In the genomic region with DNA sequence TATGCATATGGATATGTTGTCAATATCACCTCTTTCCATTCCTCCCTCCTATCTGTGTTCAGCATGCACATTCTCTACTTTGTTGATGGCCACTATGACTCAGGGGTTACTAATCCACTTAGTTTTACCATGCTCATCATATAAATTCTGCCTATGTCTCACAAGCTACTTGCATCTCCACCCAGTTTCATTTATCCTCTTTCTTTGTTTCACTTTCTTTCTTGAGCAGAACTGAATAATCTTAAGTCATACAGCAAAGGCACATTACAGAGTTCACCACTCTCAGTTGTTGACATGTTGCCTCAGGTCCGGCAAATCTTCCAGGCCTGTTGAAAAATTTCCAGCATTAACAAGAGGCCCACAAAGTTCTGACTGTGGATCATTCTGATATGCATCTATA, we compare ENCODE assay signal across 8 cellular contexts.
DNase-seq lines count a peak whose midpoint lies in the region; ATAC-seq and TF ChIP-seq lines count a peak whose summit lies in the region.

No MANE protein-coding gene starts in this region.

- ATAC-seq in GM18511 (IDR thresholded peaks at IDR 0.05; ENCODE audit: unreplicated experiment) (peak; percentile 86), HG02884 (IDR thresholded peaks at IDR 0.05; ENCODE audit: unreplicated experiment) (peak; percentile 90), body of pancreas (no peak)

- BruUV-seq in A673 (replicated peaks; lab: Mats Ljungman, UMichigan) (no TSS peak), PC-9 (replicated peaks; lab: Mats Ljungman, UMichigan) (no TSS peak)

- H3K9me3 ChIP-seq in A673 (ENCODE audit: low read depth, low read length, poor library complexity, severe bottlenecking) = no peaks in the 10 kb centered on the region
- H3K9me3 ChIP-seq in PC-9 (ENCODE audit: insufficient read depth, low read depth) = no peaks in the 10 kb centered on the region
- no peaks in the 10 kb centered on the region for H3K9me3 ChIP-seq in effector memory CD4-positive, alpha-beta T cell (ENCODE audit: control insufficient read depth, low read length)
- no peaks in the 10 kb centered on the region for H3K9me3 ChIP-seq in Karpas-422 (ENCODE audit: low read length)
- no peaks in the 10 kb centered on the region for H3K9me3 ChIP-seq in body of pancreas

- peak; percentile 63 for DNase-seq in A673 (ENCODE audit: low spot score)
- DNase-seq in PC-9 = peak in 1 of 2 experiments; percentile 70
- no peak for DNase-seq in effector memory CD4-positive, alpha-beta T cell
- peak; percentile 15 for DNase-seq in pulmonary artery endothelial cell (ENCODE audit: low read depth, low spot score)
- DNase-seq in Karpas-422 = no peak
- DNase-seq in body of pancreas = no peak

- POLR2A ChIA-PET in A673 (lab: Charles Lee; ENCODE audit: low non-redundant PET) (no interaction called here), PC-9 (lab: Charles Lee; ENCODE audit: unreplicated experiment) (interaction anchor here (0.7 kb wide), 2 partner anchors 605 to 1016 kb away, joined by 4 read pairs; no protein-coding TSS in a partner anchor)

- no peak overlapping the region for H2AFZ ChIP-seq in PC-9
- H2AFZ ChIP-seq in Karpas-422 (ENCODE audit: low read length) = no peak overlapping the region

- TF ChIP-seq CTCF in A673 (conservative IDR thresholded peaks at IDR 0.05; ENCODE audit: low read depth, low read length) (no peak), PC-9 (conservative IDR thresholded peaks at IDR 0.05) (no peak), body of pancreas (IDR thresholded peaks at IDR 0.05) (no peak)

- no peaks in the 10 kb centered on the region for H3K36me3 ChIP-seq in A673 (ENCODE audit: insufficient read depth, low read length, poor library complexity, severe bottlenecking)
- H3K36me3 ChIP-seq in PC-9 (ENCODE audit: low read depth) = no peaks in the 10 kb centered on the region
- H3K36me3 ChIP-seq in effector memory CD4-positive, alpha-beta T cell (ENCODE audit: control insufficient read depth, insufficient read depth, low read length) = no peaks in the 10 kb centered on the region
- H3K36me3 ChIP-seq in Karpas-422 (ENCODE audit: insufficient read depth, low read length) = no peaks in the 10 kb centered on the region
- H3K36me3 ChIP-seq in body of pancreas (replicated peaks in 1 of 2; ENCODE audit: insufficient read depth in 1 of 2, low read depth in 2 of 2) = no peaks in the 10 kb centered on the region

- peaks cover 24% of the 10 kb centered on the region for H3K4me1 ChIP-seq in A673 (ENCODE audit: insufficient read depth, low read length, poor library complexity, severe bottlenecking)
- H3K4me1 ChIP-seq in PC-9 (replicated peaks; ENCODE audit: insufficient read depth) = peaks cover 21% of the 10 kb centered on the region
- H3K4me1 ChIP-seq in effector memory CD4-positive, alpha-beta T cell (ENCODE audit: control insufficient read depth, insufficient read depth, low read length, poor library complexity, severe bottlenecking) = peaks cover 12% of the 10 kb centered on the region
- peaks cover 16% of the 10 kb centered on the region for H3K4me1 ChIP-seq in Karpas-422 (ENCODE audit: low read length)
- peaks cover 12% of the 10 kb centered on the region for H3K4me1 ChIP-seq in body of pancreas

- H3K4me2 ChIP-seq in PC-9 (peak overlapping the region; percentile 46), Karpas-422 (ENCODE audit: low read depth, low read length, poor library complexity, severe bottlenecking) (no peak overlapping the region)

- H3K9ac ChIP-seq in Karpas-422 (ENCODE audit: low read length) = no peak overlapping the region

- no peak for TF ChIP-seq POLR2A in body of pancreas (IDR thresholded peaks at IDR 0.05)

- H3K9me2 ChIP-seq in PC-9 (ENCODE audit: insufficient read depth) (no peaks in the 10 kb centered on the region), Karpas-422 (replicated peaks; ENCODE audit: insufficient read depth, low read length) (no peaks in the 10 kb centered on the region)

- H3K4me3 ChIP-seq in A673 (ENCODE audit: low read depth, low read length, poor library complexity, severe bottlenecking) (peak overlapping the region; percentile 18), PC-9 (no peak overlapping the region), Karpas-422 (ENCODE audit: low read length) (no peak overlapping the region), body of pancreas (no peak overlapping the region)
- peak overlapping the region; percentile 51 for H3K4me3 ChIP-seq in effector memory CD4-positive, alpha-beta T cell (ENCODE audit: insufficient read depth, low read depth, low read length, poor library complexity, severe bottlenecking)

- 60 to 65% methylated on average over 1 of the region's 1 CpG for WGBS in body of pancreas, 2 donors

- H4K20me1 ChIP-seq in PC-9 (ENCODE audit: insufficient read depth) (no peaks in the 10 kb centered on the region), Karpas-422 (ENCODE audit: insufficient read depth, low read depth, low read length) (no peaks in the 10 kb centered on the region)

- H3K27me3 ChIP-seq in A673 (replicated peaks; ENCODE audit: insufficient read depth, low read depth, low read length, poor library complexity) (no peaks in the 10 kb centered on the region), PC-9 (ENCODE audit: insufficient read depth, low read depth) (no peaks in the 10 kb centered on the region), Karpas-422 (ENCODE audit: low read length) (no peaks in the 10 kb centered on the region), body of pancreas (no peaks in the 10 kb centered on the region)
- H3K27me3 ChIP-seq in effector memory CD4-positive, alpha-beta T cell (replicated peaks; ENCODE audit: control insufficient read depth, insufficient read depth, low read length, poor library complexity, severe bottlenecking) = no peaks in the 10 kb centered on the region

- peaks cover 13% of the 10 kb centered on the region for H3F3A ChIP-seq in PC-9 (ENCODE audit: insufficient read depth, low read depth)

- CTCF ChIA-PET in A673 (lab: Charles Lee) (interaction anchor here (1.2 kb wide), 1 partner anchor 8 kb away, joined by 3 read pairs; no protein-coding TSS in a partner anchor), PC-9 (lab: Charles Lee) (no interaction called here)

- intact Hi-C loops in A673 (cut with micrococcal nuclease; ENCODE audit: unreplicated experiment) = no loop called here
- intact Hi-C loops in PC-9 (cut with micrococcal nuclease; ENCODE audit: unreplicated experiment) = no loop called here
- intact Hi-C loops in body of pancreas (cut with DNase I) = no loop called here

- H3K27ac ChIP-seq in A673 (ENCODE audit: low read depth, low read length, poor library complexity, severe bottlenecking) (peak overlapping the region; percentile 60), PC-9 (0 out of 2 replicates have a peak overlapping the region, but pooled peaks have one; percentile 17), Karpas-422 (ENCODE audit: low read length) (no peak overlapping the region), body of pancreas (peak overlapping the region in 2 of 4 donors; percentile 22 to 46)
- H3K27ac ChIP-seq in effector memory CD4-positive, alpha-beta T cell (ENCODE audit: insufficient read depth, low read length, poor library complexity, severe bottlenecking) = peak overlapping the region; percentile 75

- H3K79me2 ChIP-seq in PC-9 (ENCODE audit: low read depth) (no peaks in the 10 kb centered on the region), Karpas-422 (ENCODE audit: low read length) (no peaks in the 10 kb centered on the region)

Comparison
In these comparisons a context has a peak if more than half of its experiments do, and no peak if none do; other contexts are left out.
1. DNase-seq: peak in A673 (single experiment) and pulmonary artery endothelial cell (single experiment); none in effector memory CD4-positive, alpha-beta T cell (0 of 3), Karpas-422 (single experiment) and body of pancreas (0 of 4).
2. H3K4me3 ChIP-seq: peak in A673 (single experiment) and effector memory CD4-positive, alpha-beta T cell (single experiment); none in PC-9 (single experiment), Karpas-422 (single experiment) and body of pancreas (0 of 2).